Comparison of ENCODE assay signal across 1 cellular context in genomic region chr7:133703547-133703946, GRCh38.
TF ChIP-seq lines count a peak whose summit lies in the region.

No MANE protein-coding gene starts in this region.

TF ChIP-seq in IMR-90, 13 proteins besides CTCF, POLR2A, EP300 and RAD21 (continued from another document):
- TF ChIP-seq RFX5 (IDR thresholded peaks at IDR 0.05; ENCODE audit: low read depth, low read length) (no peak), SMC3 (IDR thresholded peaks at IDR 0.05; ENCODE audit: low read depth, low read length) (no peak), FOS (IDR thresholded peaks at IDR 0.05; ENCODE audit: low read depth, low read length) (peak; percentile 51; the same call in 1 of the 2 replicates)
